18 cellular contexts compared by ENCODE assay signal in genomic region chr1:45275054-45275453, GRCh38. TPM values are rescaled to one million over a fixed set of nuclear protein-coding genes. Genes with fewer than 3 reads are reported as not detected.
DNase-seq lines count a peak whose midpoint lies in the region; ATAC-seq and TF ChIP-seq lines count a peak whose summit lies in the region.
"Had no signal": no experiment of that assay in that cellular context is flagged by ENCODE, and none has a peak within 500 bp of the region (broad histone marks: within the 10 kb centered on the region; RNA-seq: fewer than 3 reads in every experiment).

No MANE protein-coding gene starts in this region.

- H3K27ac Mint-ChIP-seq in GM23338, result no peak overlapping the region
- no peak overlapping the region for H3K27ac Mint-ChIP-seq in activated naive CD8-positive, alpha-beta T cell treated with anti-CD3 and anti-CD28 coated beads for 36 hours
- H3K27ac Mint-ChIP-seq: activated naive CD4-positive, alpha-beta T cell treated with anti-CD3 and anti-CD28 coated beads for 36 hours had no signal

- no peak overlapping the region for H2BK120ac ChIP-seq in neuronal stem cell (ENCODE audit: low read depth, low read length)

- no peak overlapping the region for H3K27ac ChIP-seq in GM23338 (ENCODE audit: low read depth)
- no peak overlapping the region for H3K27ac ChIP-seq in neuronal stem cell (replicated peaks; ENCODE audit: low read length)
- no peak overlapping the region for H3K27ac ChIP-seq in prostate gland
- H3K27ac ChIP-seq: left lung, ovary, stomach, uterus had no signal

- H3K4ac ChIP-seq in neuronal stem cell (ENCODE audit: low read length), result no peak overlapping the region

- H3K9me2 ChIP-seq in GM23338 (ENCODE audit: insufficient read depth), result no peaks in the 10 kb centered on the region
- no peaks in the 10 kb centered on the region for H3K9me2 ChIP-seq in Loucy (replicated peaks; ENCODE audit: low read depth, low read length)

- H2AK5ac ChIP-seq in neuronal stem cell (ENCODE audit: low read depth, low read length), result no peak overlapping the region

- H3K36me3 Mint-ChIP-seq in GM23338 (ENCODE audit: low read depth), result no peaks in the 10 kb centered on the region
- H3K36me3 Mint-ChIP-seq in activated naive CD8-positive, alpha-beta T cell treated with anti-CD3 and anti-CD28 coated beads for 36 hours, result peaks cover 2% of the 10 kb centered on the region

- H3K79me2 ChIP-seq in GM23338 (replicated peaks; ENCODE audit: insufficient read depth), result no peaks in the 10 kb centered on the region
- no peaks in the 10 kb centered on the region for H3K79me2 ChIP-seq in Loucy (ENCODE audit: insufficient read depth, low read length)

- no peak overlapping the region for H4K8ac ChIP-seq in neuronal stem cell (ENCODE audit: low read depth, low read length)

- H3K4me3 Mint-ChIP-seq in GM23338, result no peak overlapping the region
- H3K4me3 Mint-ChIP-seq in activated naive CD8-positive, alpha-beta T cell treated with anti-CD3 and anti-CD28 coated beads for 36 hours, result no peak overlapping the region
- H3K4me3 Mint-ChIP-seq: activated naive CD4-positive, alpha-beta T cell treated with anti-CD3 and anti-CD28 coated beads for 36 hours had no signal

- H3K14ac ChIP-seq in neuronal stem cell (ENCODE audit: low read length), result no peak overlapping the region

- peaks cover 7% of the 10 kb centered on the region for H3K4me1 Mint-ChIP-seq in GM23338
- H3K4me1 Mint-ChIP-seq in activated naive CD8-positive, alpha-beta T cell treated with anti-CD3 and anti-CD28 coated beads for 36 hours, result no peaks in the 10 kb centered on the region

- TF ChIP-seq POLR2A in prostate gland (IDR thresholded peaks at IDR 0.05), result no peak

- peaks cover 4% of the 10 kb centered on the region for H3K27me3 Mint-ChIP-seq in GM23338 (ENCODE audit: insufficient read depth, low read depth, poor library complexity)
- no peaks in the 10 kb centered on the region for H3K27me3 Mint-ChIP-seq in activated naive CD8-positive, alpha-beta T cell treated with anti-CD3 and anti-CD28 coated beads for 36 hours

- peak overlapping the region; percentile 46; the same call in 1 of the 2 replicates for H3K4me2 ChIP-seq in GM23338
- H3K4me2 ChIP-seq in Loucy (ENCODE audit: low read depth, low read length, poor library complexity, severe bottlenecking), result peak overlapping the region; percentile 7
- H3K4me2 ChIP-seq in neuronal stem cell (ENCODE audit: insufficient read depth, low read length, poor library complexity, severe bottlenecking), result no peak overlapping the region

- peak; percentile 32 for DNase-seq in GM23338 (ENCODE audit: low spot score)
- DNase-seq in fibroblast of pulmonary artery (ENCODE audit: low read depth), result peak; percentile 22
- DNase-seq in neuronal stem cell (ENCODE audit: low spot score), result no peak
- DNase-seq in activated naive CD8-positive, alpha-beta T cell treated with anti-CD3 and anti-CD28 coated beads for 36 hours, result no peak
- no peak for DNase-seq in prostate gland (ENCODE audit: low spot score)
- no peak for DNase-seq in NCI-H345 (lab: John Stamatoyannopoulos, UW)
- DNase-seq: activated CD4-positive, alpha-beta T cell treated with anti-CD3 and anti-CD28 coated beads, Interleukin-2, amount 50 U/mL, for 4 hours; activated naive CD4-positive, alpha-beta T cell treated with anti-CD3 and anti-CD28 coated beads for 36 hours; Caco-2; foreskin fibroblast; left lung; NCI-H510A; ovary; stomach; uterus had no signal

- intact Hi-C loops in prostate gland (cut with DNase I), result no loop called here

- H3K36me3 ChIP-seq in GM23338 (ENCODE audit: insufficient read depth) (no peaks in the 10 kb centered on the region), Loucy (ENCODE audit: insufficient read depth, low read length) (no peaks in the 10 kb centered on the region), neuronal stem cell (replicated peaks in 1 of 2; ENCODE audit: control insufficient read depth in 2 of 2, insufficient read depth in 2 of 2, low read length in 2 of 2) (no peaks in the 10 kb centered on the region), prostate gland (no peaks in the 10 kb centered on the region)
- H3K36me3 ChIP-seq: left lung, ovary, stomach, uterus had no signal

- H3K9me3 Mint-ChIP-seq in GM23338, result no peaks in the 10 kb centered on the region; the same call in 2 of the 3 replicates
- peaks cover 2% of the 10 kb centered on the region for H3K9me3 Mint-ChIP-seq in activated naive CD8-positive, alpha-beta T cell treated with anti-CD3 and anti-CD28 coated beads for 36 hours

- no peak overlapping the region for H3K23ac ChIP-seq in neuronal stem cell (ENCODE audit: low read depth, low read length, poor library complexity)

- peak; percentile 80 for ATAC-seq in GM23338
- no peak for ATAC-seq in HG03280 (IDR thresholded peaks at IDR 0.05; ENCODE audit: unreplicated experiment)
- ATAC-seq: left lung had no signal

- no peak overlapping the region for H3K9ac ChIP-seq in Loucy (ENCODE audit: low read depth, low read length, poor library complexity, severe bottlenecking)
- no peak overlapping the region for H3K9ac ChIP-seq in neuronal stem cell (ENCODE audit: low read depth, low read length, poor library complexity)

- H4K91ac ChIP-seq in neuronal stem cell (ENCODE audit: low read depth, low read length, poor library complexity), result no peak overlapping the region

- H3K4me3 ChIP-seq in GM23338 (no peak overlapping the region), Loucy (ENCODE audit: low read length, poor library complexity, severe bottlenecking) (peak overlapping the region; percentile 0), fibroblast of pulmonary artery (replicated peaks; ENCODE audit: low read depth, low read length) (no peak overlapping the region), neuronal stem cell (ENCODE audit: low read length in 2 of 2) (no peak overlapping the region), prostate gland (no peak overlapping the region)
- H3K4me3 ChIP-seq: left lung, ovary, stomach, uterus had no signal

- no peaks in the 10 kb centered on the region for H3K9me3 ChIP-seq in Loucy (ENCODE audit: insufficient read depth, low read depth, low read length)
- H3K9me3 ChIP-seq in neuronal stem cell (replicated peaks in 1 of 2; ENCODE audit: control insufficient read depth in 2 of 2, insufficient read depth in 1 of 2, low read depth in 1 of 2, low read length in 2 of 2), result no peaks in the 10 kb centered on the region
- no peaks in the 10 kb centered on the region for H3K9me3 ChIP-seq in prostate gland
- H3K9me3 ChIP-seq: Caco-2, left lung, ovary, stomach had no signal

- no peaks in the 10 kb centered on the region for H3F3A ChIP-seq in GM23338 (replicated peaks; ENCODE audit: low read depth)
- no peaks in the 10 kb centered on the region for H3F3A ChIP-seq in Loucy (ENCODE audit: low read depth)

- H2BK5ac ChIP-seq in neuronal stem cell (ENCODE audit: low read length), result no peak overlapping the region

- peak overlapping the region; percentile 67; the same call in 1 of the 2 replicates for H2AFZ ChIP-seq in GM23338
- peak overlapping the region; percentile 82 for H2AFZ ChIP-seq in Loucy (ENCODE audit: low read length)
- peak overlapping the region; percentile 78 for H2AFZ ChIP-seq in neuronal stem cell (ENCODE audit: low read length)

- H3K4me1 ChIP-seq in GM23338 (ENCODE audit: insufficient read depth), result 0 out of 2 replicates have a peak, but pooled peaks cover 3% of the 10 kb centered on the region
- peaks cover 4% of the 10 kb centered on the region for H3K4me1 ChIP-seq in Loucy (ENCODE audit: insufficient read depth, low read length, poor library complexity, severe bottlenecking)
- H3K4me1 ChIP-seq in neuronal stem cell (ENCODE audit: control insufficient read depth in 2 of 2, insufficient read depth in 1 of 2, low read depth in 1 of 2, low read length in 2 of 2), result peaks cover 2 to 3% of the 10 kb centered on the region in 2 donors
- no peaks in the 10 kb centered on the region for H3K4me1 ChIP-seq in prostate gland (replicated peaks)
- H3K4me1 ChIP-seq: Caco-2, left lung, stomach, uterus had no signal

- TF ChIP-seq CTCF in GM23338 (conservative IDR thresholded peaks at IDR 0.05; ENCODE audit: low read depth in 2 of 2) (no peak), Loucy (conservative IDR thresholded peaks at IDR 0.05; ENCODE audit: low read length) (no peak), fibroblast of pulmonary artery (IDR thresholded peaks at IDR 0.05; ENCODE audit: low read length, missing control alignments) (no peak), prostate gland (IDR thresholded peaks at IDR 0.05) (no peak)

- H3K27me3 ChIP-seq in GM23338 (ENCODE audit: insufficient read depth) (no peaks in the 10 kb centered on the region), Loucy (ENCODE audit: insufficient read depth, low read length, poor library complexity, severe bottlenecking) (no peaks in the 10 kb centered on the region), neuronal stem cell (ENCODE audit: control insufficient read depth in 3 of 3, insufficient read depth in 3 of 3, low read depth in 1 of 3, low read length in 3 of 3) (no peaks in the 10 kb centered on the region), prostate gland (replicated peaks; ENCODE audit: insufficient read depth) (no peaks in the 10 kb centered on the region)
- H3K27me3 ChIP-seq: left lung, ovary, stomach, uterus had no signal

- no peak overlapping the region for H2BK12ac ChIP-seq in neuronal stem cell (ENCODE audit: low read length)

- no peak overlapping the region for H2BK15ac ChIP-seq in neuronal stem cell (ENCODE audit: low read length)

- no peaks in the 10 kb centered on the region for H4K20me1 ChIP-seq in GM23338 (replicated peaks; ENCODE audit: insufficient read depth)
- no peaks in the 10 kb centered on the region for H4K20me1 ChIP-seq in Loucy (ENCODE audit: insufficient read depth, low read length, poor library complexity, severe bottlenecking)

- no peak overlapping the region for H3K18ac ChIP-seq in neuronal stem cell (ENCODE audit: low read length)

- H3K79me1 ChIP-seq in neuronal stem cell (ENCODE audit: low read depth, low read length), result no peaks in the 10 kb centered on the region

TF ChIP-seq in GM23338, 12 proteins besides CTCF, POLR2A, EP300 and RAD21 (continues in another document):
- TF ChIP-seq ZNF114 (CRISPR knock-in tag; IDR thresholded peaks at IDR 0.05) (no peak), ETS1 (IDR thresholded peaks at IDR 0.05) (no peak)

RNA-seq across cellular contexts. Expression of gene HPDL, which starts 51.6 kb away (rescaled TPM):
- total RNA-seq in GM23338 (2014; rRNA removed; shearing (Covaris generic)), result 60.7 and 82.1 TPM in 2 replicates
- 36.5 and 39.6 TPM in 2 replicates for polyA plus RNA-seq in GM23338 (2016; fragmentation: Nextera tagmentation; extraction: Ambion mirVana)
- 2.2 TPM for polyA plus RNA-seq in neuronal stem cell (2013, experiment 1 of 2)
- polyA plus RNA-seq in neuronal stem cell (2013, experiment 2 of 2), result 2.5 TPM
- 10 to 100 TPM; 51.8 to 53.0 TPM for total RNA-seq in activated naive CD8-positive, alpha-beta T cell treated with anti-CD3 and anti-CD28 coated beads for 36 hours
- total RNA-seq in prostate gland, result 1 to 10 TPM in 1 of 2 donors, under 1 TPM in 1; 0.41 to 1.5 TPM
- total RNA-seq: G401 had no signal

Comparison
In these comparisons a context has a peak if more than half of its experiments do, and no peak if none do; other contexts are left out.
1. DNase-seq: peak in GM23338 (single experiment) and fibroblast of pulmonary artery (single experiment); none in neuronal stem cell (single experiment), activated naive CD8-positive, alpha-beta T cell treated with anti-CD3 and anti-CD28 coated beads for 36 hours (single experiment), prostate gland (single experiment) and NCI-H345 (single experiment).
2. RNA of gene HPDL, which starts 51.6 kb away (total RNA-seq): 60.7 to 82.1 TPM in GM23338 and 51.8 to 53.0 TPM in activated naive CD8-positive, alpha-beta T cell treated with anti-CD3 and anti-CD28 coated beads for 36 hours; 0.41 to 1.5 TPM in prostate gland; every median in the first group is over 10 times any median in the second.
3. Peak in every context shown above with its lines, with median percentiles within 50 percentile points of each other: H2AFZ ChIP-seq.